1 cellular context compared by ENCODE assay signal in the genomic region with DNA sequence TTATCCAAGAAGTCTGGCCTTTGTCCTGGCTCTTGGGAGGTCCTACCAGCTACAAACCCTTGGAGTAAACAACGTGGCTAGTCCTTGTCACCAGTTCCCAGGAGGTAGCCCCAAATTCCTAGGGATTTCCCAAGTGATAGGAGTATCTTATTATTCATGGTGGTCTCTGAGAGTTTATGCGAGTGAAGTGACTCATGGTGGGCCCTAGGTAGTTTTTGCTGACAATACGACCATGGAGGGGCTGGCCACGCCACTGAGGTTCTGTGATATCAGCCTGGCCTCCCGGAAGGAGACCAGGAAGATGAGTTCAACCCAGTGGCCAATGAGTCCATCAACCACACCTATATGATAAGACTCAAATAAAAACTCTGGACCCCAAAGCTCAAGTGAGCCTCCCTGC.
TF ChIP-seq lines count a peak whose summit lies in the region.

No MANE protein-coding gene starts in this region.

TF ChIP-seq in HepG2, 621 proteins besides CTCF, POLR2A, EP300 and RAD21:
- TF ChIP-seq ZNF883 (CRISPR knock-in tag; IDR thresholded peaks at IDR 0.05; ENCODE audit: not compliant biosample characterization) (no peak), PAWR (CRISPR knock-in tag; IDR thresholded peaks at IDR 0.05; ENCODE audit: borderline replicate concordance) (no peak), ELF3 (CRISPR knock-in tag; IDR thresholded peaks at IDR 0.05) (no peak), HNF1A (IDR thresholded peaks at IDR 0.05; ENCODE audit: low read depth) (no peak), HNF1A (CRISPR knock-in tag; IDR thresholded peaks at IDR 0.05; ENCODE audit: borderline replicate concordance) (no peak), SATB2 (CRISPR knock-in tag; IDR thresholded peaks at IDR 0.05) (no peak), MTA3 (CRISPR knock-in tag; IDR thresholded peaks at IDR 0.05) (no peak), ZBTB7A (CRISPR knock-in tag; IDR thresholded peaks at IDR 0.05) (no peak), ZNF230 (CRISPR knock-in tag; IDR thresholded peaks at IDR 0.05) (no peak), ZBTB10 (CRISPR knock-in tag; IDR thresholded peaks at IDR 0.05; ENCODE audit: borderline replicate concordance) (no peak), ZNF768 (CRISPR knock-in tag; IDR thresholded peaks at IDR 0.05) (no peak), HNRNPH1 (optimal IDR thresholded peaks at IDR 0.05; ENCODE audit: low read depth, low read length) (no peak), ZBTB20 (CRISPR knock-in tag; IDR thresholded peaks at IDR 0.05; ENCODE audit: borderline replicate concordance, low read depth) (no peak), IRF2 (CRISPR knock-in tag; IDR thresholded peaks at IDR 0.05) (no peak), ATF6 (CRISPR knock-in tag; conservative IDR thresholded peaks at IDR 0.05) (no peak)
- TF ChIP-seq, protein P1, sequence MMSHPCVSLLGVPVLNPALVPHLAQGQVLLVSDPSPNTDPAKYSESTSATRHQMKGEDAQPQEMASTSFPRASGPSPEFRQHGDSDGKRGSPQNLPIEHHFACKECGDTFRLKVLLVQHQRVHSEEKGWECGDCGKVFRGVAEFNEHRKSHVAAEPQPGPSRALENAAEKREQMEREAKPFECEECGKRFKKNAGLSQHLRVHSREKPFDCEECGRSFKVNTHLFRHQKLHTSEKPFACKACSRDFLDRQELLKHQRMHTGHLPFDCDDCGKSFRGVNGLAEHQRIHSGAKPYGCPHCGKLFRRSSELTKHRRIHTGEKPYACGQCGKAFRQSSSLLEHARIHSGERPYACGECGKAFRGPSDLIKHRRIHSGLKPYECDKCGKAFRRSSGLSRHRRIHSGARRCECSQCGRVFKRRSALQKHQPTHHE (CRISPR knock-in tag; IDR thresholded peaks at IDR 0.05; ENCODE audit: borderline replicate concordance): no peak
- TF ChIP-seq, protein P2, sequence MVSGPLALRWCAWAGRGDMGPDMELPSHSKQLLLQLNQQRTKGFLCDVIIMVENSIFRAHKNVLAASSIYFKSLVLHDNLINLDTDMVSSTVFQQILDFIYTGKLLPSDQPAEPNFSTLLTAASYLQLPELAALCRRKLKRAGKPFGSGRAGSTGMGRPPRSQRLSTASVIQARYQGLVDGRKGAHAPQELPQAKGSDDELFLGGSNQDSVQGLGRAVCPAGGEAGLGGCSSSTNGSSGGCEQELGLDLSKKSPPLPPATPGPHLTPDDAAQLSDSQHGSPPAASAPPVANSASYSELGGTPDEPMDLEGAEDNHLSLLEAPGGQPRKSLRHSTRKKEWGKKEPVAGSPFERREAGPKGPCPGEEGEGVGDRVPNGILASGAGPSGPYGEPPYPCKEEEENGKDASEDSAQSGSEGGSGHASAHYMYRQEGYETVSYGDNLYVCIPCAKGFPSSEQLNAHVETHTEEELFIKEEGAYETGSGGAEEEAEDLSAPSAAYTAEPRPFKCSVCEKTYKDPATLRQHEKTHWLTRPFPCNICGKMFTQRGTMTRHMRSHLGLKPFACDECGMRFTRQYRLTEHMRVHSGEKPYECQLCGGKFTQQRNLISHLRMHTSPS (CRISPR knock-in tag; IDR thresholded peaks at IDR 0.05; ENCODE audit: low read depth): no peak
- TF ChIP-seq, protein P3, sequence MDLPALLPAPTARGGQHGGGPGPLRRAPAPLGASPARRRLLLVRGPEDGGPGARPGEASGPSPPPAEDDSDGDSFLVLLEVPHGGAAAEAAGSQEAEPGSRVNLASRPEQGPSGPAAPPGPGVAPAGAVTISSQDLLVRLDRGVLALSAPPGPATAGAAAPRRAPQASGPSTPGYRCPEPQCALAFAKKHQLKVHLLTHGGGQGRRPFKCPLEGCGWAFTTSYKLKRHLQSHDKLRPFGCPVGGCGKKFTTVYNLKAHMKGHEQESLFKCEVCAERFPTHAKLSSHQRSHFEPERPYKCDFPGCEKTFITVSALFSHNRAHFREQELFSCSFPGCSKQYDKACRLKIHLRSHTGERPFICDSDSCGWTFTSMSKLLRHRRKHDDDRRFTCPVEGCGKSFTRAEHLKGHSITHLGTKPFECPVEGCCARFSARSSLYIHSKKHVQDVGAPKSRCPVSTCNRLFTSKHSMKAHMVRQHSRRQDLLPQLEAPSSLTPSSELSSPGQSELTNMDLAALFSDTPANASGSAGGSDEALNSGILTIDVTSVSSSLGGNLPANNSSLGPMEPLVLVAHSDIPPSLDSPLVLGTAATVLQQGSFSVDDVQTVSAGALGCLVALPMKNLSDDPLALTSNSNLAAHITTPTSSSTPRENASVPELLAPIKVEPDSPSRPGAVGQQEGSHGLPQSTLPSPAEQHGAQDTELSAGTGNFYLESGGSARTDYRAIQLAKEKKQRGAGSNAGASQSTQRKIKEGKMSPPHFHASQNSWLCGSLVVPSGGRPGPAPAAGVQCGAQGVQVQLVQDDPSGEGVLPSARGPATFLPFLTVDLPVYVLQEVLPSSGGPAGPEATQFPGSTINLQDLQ (CRISPR knock-in tag; IDR thresholded peaks at IDR 0.05): no peak
